In the genomic region with DNA sequence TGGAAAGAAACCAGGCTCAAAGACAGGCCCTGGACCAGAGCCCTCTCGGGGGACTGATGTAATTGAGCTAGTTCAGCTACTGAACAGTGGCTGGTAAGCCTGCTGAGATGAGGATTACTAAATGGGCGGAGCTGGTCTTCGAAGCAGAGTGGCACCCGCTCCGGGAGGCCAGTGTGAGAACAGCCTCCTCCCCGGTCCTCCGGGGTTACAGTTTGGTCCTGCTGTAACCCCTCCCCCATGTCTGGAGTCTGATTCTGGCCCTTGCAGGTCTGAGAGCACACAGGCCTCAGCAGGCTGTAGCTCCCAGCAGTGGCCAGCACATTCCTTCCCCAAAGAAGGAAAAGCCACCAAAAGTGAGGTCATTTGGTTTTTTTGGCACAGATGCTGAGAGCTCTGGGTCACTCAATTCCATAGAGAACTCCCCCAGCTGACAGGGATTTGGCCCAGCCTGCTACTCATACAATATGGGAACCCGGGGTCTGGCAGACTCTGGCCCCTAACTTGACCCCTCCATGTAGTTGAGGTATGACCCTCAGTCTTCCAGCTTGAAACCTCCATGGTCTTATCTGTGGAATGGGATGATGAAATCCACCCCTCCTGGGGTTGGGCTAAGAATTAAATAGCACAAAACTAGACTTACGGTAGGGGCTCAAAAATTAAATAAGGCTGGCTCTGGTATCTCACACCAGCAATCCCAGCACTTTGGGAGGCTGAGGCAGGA, we compare ENCODE assay signal across 9 cellular contexts. TPM values are rescaled to one million over a fixed set of nuclear protein-coding genes. Genes with fewer than 3 reads are reported as not detected.
A peak's percentile ranks its signal among the peaks of the same experiment; 100 is the strongest.
DNase-seq lines count a peak whose midpoint lies in the region; FAIRE-seq and TF ChIP-seq lines count a peak whose summit lies in the region.
"Had no signal": no experiment of that assay in that cellular context is flagged by ENCODE, and none has a peak within 500 bp of the region (broad histone marks: within the 10 kb centered on the region; RNA-seq: fewer than 3 reads in every experiment).

No MANE protein-coding gene starts in this region.

- CTCF ChIA-PET in RWPE1 (lab: Yijun Ruan, JAX), result interaction anchor here (0.6 to 1.0 kb wide), 5 partner anchors 16 to 76 kb away, joined by 3 to 4 read pairs (median 3); no protein-coding TSS in a partner anchor

- peak overlapping the region; percentile 94 for H3K27ac Mint-ChIP-seq in osteocyte (ENCODE audit: unreplicated experiment)

- no peak for TF ChIP-seq CTCF in RWPE1 (conservative IDR thresholded peaks at IDR 0.05; ENCODE audit: low read depth)
- TF ChIP-seq CTCF in osteocyte (IDR thresholded peaks at IDR 0.05), result no peak
- TF ChIP-seq CTCF in D721Med (IDR thresholded peaks at IDR 0.05; ENCODE audit: insufficient read depth, missing control alignments), result no peak

- H3K4me3 Mint-ChIP-seq in osteocyte (ENCODE audit: unreplicated experiment), result no peak overlapping the region

- H3K36me3 Mint-ChIP-seq in osteocyte (ENCODE audit: unreplicated experiment), result no peaks in the 10 kb centered on the region

- no peak for FAIRE-seq in D721Med (lab: Jason Lieb, UNC)
- FAIRE-seq: endometrium had no signal

- no peaks in the 10 kb centered on the region for H3K9me3 Mint-ChIP-seq in osteocyte (ENCODE audit: unreplicated experiment)

- peak; percentile 80 for DNase-seq in DMS53 (lab: John Stamatoyannopoulos, UW)
- peak; percentile 70 for DNase-seq in RWPE1 (ENCODE audit: low spot score)
- peak; percentile 90 for DNase-seq in fibroblast of peridontal ligament (ENCODE audit: extremely low read depth)
- DNase-seq in osteocyte (ENCODE audit: extremely low spot score, unreplicated experiment), result peak; percentile 96
- no peak for DNase-seq in activated naive CD4-positive, alpha-beta T cell treated with anti-CD3 and anti-CD28 coated beads, Interleukin-2, amount 50 U/mL, for 16 hours
- DNase-seq in DMS79 treated with DMSO at 0.1 percent for 48 hours (lab: John Stamatoyannopoulos, UW), result no peak
- no peak for DNase-seq in D721Med (ENCODE audit: insufficient read length, low spot score)
- no peak for DNase-seq in stimulated activated CD4-positive, alpha-beta T cell treated with anti-CD3 and anti-CD28 coated beads, Interleukin-4, amount 100 ng/mL, for 1 hour

- peaks cover 98% of the 10 kb centered on the region for H3K4me1 Mint-ChIP-seq in osteocyte (ENCODE audit: unreplicated experiment)

- peak overlapping the region; percentile 95 for H3K27ac ChIP-seq in RWPE1

- POLR2A ChIA-PET in RWPE1 (lab: Yijun Ruan, JAX; ENCODE audit: low non-redundant PET), result interaction anchor here (0.5 to 0.7 kb wide), 2 partner anchors 20 to 39 kb away, joined by 3 to 4 read pairs; partner anchors contain the start of gene ACTN1

- no peaks in the 10 kb centered on the region for H3K27me3 Mint-ChIP-seq in osteocyte (ENCODE audit: unreplicated experiment)

RNA-seq across cellular contexts. Expression of gene ACTN1, which starts 39.0 kb away (rescaled TPM):
- 371 and 380 TPM in 2 replicates for total RNA-seq in osteocyte

Comparison
In these comparisons a context has a peak if more than half of its experiments do, and no peak if none do; other contexts are left out.
1. DNase-seq: peak in DMS53 (single experiment), RWPE1 (single experiment), fibroblast of peridontal ligament (single experiment) and osteocyte (single experiment); none in activated naive CD4-positive, alpha-beta T cell treated with anti-CD3 and anti-CD28 coated beads, Interleukin-2, amount 50 U/mL, for 16 hours (single experiment), DMS79 treated with DMSO at 0.1 percent for 48 hours (single experiment), D721Med (single experiment) and stimulated activated CD4-positive, alpha-beta T cell treated with anti-CD3 and anti-CD28 coated beads, Interleukin-4, amount 100 ng/mL, for 1 hour (single experiment).